Comparison of ENCODE assay signal across 8 cellular contexts in the genomic region with DNA sequence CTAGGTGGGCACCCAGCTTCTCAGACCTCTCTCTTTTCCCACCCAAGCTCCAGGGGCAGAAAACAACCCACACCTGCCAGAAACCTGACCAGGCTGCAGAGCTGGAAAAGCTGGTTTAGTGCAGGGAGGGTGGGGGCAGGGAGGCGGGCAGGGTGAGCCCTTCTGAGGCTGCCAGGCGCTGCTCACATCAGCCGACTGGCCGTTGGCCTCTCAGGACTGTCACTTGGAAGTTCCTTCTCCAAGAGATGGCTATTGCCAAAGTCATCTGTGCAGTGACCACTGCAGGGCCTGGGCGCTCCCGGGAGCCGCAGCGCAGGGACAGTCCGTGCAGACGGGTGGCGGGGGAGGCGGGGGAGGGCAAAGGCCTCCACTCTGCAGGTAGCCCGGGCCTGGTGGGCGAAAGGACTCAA.
A peak's percentile ranks its signal among the peaks of the same experiment; 100 is the strongest.
DNase-seq lines count a peak whose midpoint lies in the region; FAIRE-seq and TF ChIP-seq lines count a peak whose summit lies in the region.

No MANE protein-coding gene starts in this region.

- DNase-seq in COLO668 (lab: John Stamatoyannopoulos, UW; ENCODE audit: unreplicated experiment) = peak; percentile 80
- DNase-seq in NCI-H1417 treated with DMSO at 0.1 percent for 48 hours (lab: John Stamatoyannopoulos, UW) = peak; percentile 17
- DNase-seq in cerebellar cortex (ENCODE audit: low spot score) = peak; percentile 40
- DNase-seq in retina = no peak
- DNase-seq in stimulated activated CD8-positive, alpha-beta memory T cell treated with anti-CD3 and anti-CD28 coated beads, Interleukin-4, amount 100 ng/mL, for 48 hours = no peak
- no peak for DNase-seq in D721Med (ENCODE audit: insufficient read length, low spot score)

- peak overlapping the region; percentile 68 to 82 for H3K9ac ChIP-seq in liver (ENCODE audit: low read depth in 1 of 2, low read length in 2 of 2)

- H3K36me3 ChIP-seq in liver (ENCODE audit: control insufficient read depth in 4 of 4, insufficient read depth in 3 of 4, low read depth in 1 of 4, low read length in 3 of 4) (no peaks in the 10 kb centered on the region), thymus (ENCODE audit: control insufficient read depth, insufficient read depth) (no peaks in the 10 kb centered on the region)

- TF ChIP-seq RAD21 in liver (IDR thresholded peaks at IDR 0.05) = peak in 1 of 2 donors; percentile 13

- H3K9me3 ChIP-seq in liver (ENCODE audit: control insufficient read depth in 4 of 4, low read length in 3 of 4) = no peaks in the 10 kb centered on the region
- no peaks in the 10 kb centered on the region for H3K9me3 ChIP-seq in thymus (ENCODE audit: control insufficient read depth)

- TF ChIP-seq CTCF in liver (IDR thresholded peaks at IDR 0.05; ENCODE audit: low read depth, low read length, missing input control) = no peak
- no peak for TF ChIP-seq CTCF in D721Med (IDR thresholded peaks at IDR 0.05; ENCODE audit: insufficient read depth, missing control alignments)

- H3K27ac ChIP-seq in liver (ENCODE audit: low read depth in 1 of 2, low read length in 2 of 2) = peak overlapping the region; percentile 91 to 92
- peak overlapping the region; percentile 99 for H3K27ac ChIP-seq in thymus (ENCODE audit: low read depth)

- H3K27me3 ChIP-seq in liver (ENCODE audit: control insufficient read depth in 4 of 4, insufficient read depth in 4 of 4, low read length in 3 of 4) (no peaks in the 10 kb centered on the region), thymus (ENCODE audit: control insufficient read depth, insufficient read depth) (no peaks in the 10 kb centered on the region)

- WGBS in liver = 3% methylated on average over 14 of the region's 14 CpGs
- WGBS in thymus = 31% methylated on average over 14 of the region's 14 CpGs

- H3K4me1 ChIP-seq in liver (ENCODE audit: control insufficient read depth in 4 of 4, insufficient read depth in 4 of 4, low read length in 3 of 4) (peaks cover 2 to 7% (median 6%) of the 10 kb centered on the region in 4 donors), thymus (ENCODE audit: control insufficient read depth, insufficient read depth, low read length) (peaks cover 14% of the 10 kb centered on the region)

- peak overlapping the region; percentile 24 to 66 (median 53) for H3K4me3 ChIP-seq in liver (ENCODE audit: low read depth in 1 of 3, low read length in 3 of 3)
- peak overlapping the region; percentile 74 for H3K4me3 ChIP-seq in thymus (ENCODE audit: low read length)

- no peak for FAIRE-seq in D721Med (lab: Jason Lieb, UNC)

TF ChIP-seq in liver, 16 proteins besides CTCF, POLR2A, EP300 and RAD21:
- TF ChIP-seq FOXA1 (IDR thresholded peaks at IDR 0.05) = no peak
- peak in 1 of 2 donors; percentile 47 for TF ChIP-seq EGR1 (IDR thresholded peaks at IDR 0.05; ENCODE audit: low read depth in 2 of 2)
- TF ChIP-seq RXRA (IDR thresholded peaks at IDR 0.05) = no peak
- no peak for TF ChIP-seq NR2F2 (IDR thresholded peaks at IDR 0.05)
- peak; percentile 14 for TF ChIP-seq SP1 (IDR thresholded peaks at IDR 0.05)
- TF ChIP-seq TAF1 (conservative IDR thresholded peaks at IDR 0.05) = no peak
- no peak for TF ChIP-seq FOXA2 (IDR thresholded peaks at IDR 0.05)
- no peak for TF ChIP-seq YY1 (IDR thresholded peaks at IDR 0.05)
- TF ChIP-seq, protein P1, sequence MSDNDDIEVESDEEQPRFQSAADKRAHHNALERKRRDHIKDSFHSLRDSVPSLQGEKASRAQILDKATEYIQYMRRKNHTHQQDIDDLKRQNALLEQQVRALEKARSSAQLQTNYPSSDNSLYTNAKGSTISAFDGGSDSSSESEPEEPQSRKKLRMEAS (IDR thresholded peaks at IDR 0.05) = no peak
- peak in 1 of 2 donors; percentile 33 for TF ChIP-seq HNF4A (conservative IDR thresholded peaks at IDR 0.05)
- TF ChIP-seq, protein P2, sequence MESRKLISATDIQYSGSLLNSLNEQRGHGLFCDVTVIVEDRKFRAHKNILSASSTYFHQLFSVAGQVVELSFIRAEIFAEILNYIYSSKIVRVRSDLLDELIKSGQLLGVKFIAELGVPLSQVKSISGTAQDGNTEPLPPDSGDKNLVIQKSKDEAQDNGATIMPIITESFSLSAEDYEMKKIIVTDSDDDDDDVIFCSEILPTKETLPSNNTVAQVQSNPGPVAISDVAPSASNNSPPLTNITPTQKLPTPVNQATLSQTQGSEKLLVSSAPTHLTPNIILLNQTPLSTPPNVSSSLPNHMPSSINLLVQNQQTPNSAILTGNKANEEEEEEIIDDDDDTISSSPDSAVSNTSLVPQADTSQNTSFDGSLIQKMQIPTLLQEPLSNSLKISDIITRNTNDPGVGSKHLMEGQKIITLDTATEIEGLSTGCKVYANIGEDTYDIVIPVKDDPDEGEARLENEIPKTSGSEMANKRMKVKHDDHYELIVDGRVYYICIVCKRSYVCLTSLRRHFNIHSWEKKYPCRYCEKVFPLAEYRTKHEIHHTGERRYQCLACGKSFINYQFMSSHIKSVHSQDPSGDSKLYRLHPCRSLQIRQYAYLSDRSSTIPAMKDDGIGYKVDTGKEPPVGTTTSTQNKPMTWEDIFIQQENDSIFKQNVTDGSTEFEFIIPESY (IDR thresholded peaks at IDR 0.05) = no peak
- TF ChIP-seq, protein P3, sequence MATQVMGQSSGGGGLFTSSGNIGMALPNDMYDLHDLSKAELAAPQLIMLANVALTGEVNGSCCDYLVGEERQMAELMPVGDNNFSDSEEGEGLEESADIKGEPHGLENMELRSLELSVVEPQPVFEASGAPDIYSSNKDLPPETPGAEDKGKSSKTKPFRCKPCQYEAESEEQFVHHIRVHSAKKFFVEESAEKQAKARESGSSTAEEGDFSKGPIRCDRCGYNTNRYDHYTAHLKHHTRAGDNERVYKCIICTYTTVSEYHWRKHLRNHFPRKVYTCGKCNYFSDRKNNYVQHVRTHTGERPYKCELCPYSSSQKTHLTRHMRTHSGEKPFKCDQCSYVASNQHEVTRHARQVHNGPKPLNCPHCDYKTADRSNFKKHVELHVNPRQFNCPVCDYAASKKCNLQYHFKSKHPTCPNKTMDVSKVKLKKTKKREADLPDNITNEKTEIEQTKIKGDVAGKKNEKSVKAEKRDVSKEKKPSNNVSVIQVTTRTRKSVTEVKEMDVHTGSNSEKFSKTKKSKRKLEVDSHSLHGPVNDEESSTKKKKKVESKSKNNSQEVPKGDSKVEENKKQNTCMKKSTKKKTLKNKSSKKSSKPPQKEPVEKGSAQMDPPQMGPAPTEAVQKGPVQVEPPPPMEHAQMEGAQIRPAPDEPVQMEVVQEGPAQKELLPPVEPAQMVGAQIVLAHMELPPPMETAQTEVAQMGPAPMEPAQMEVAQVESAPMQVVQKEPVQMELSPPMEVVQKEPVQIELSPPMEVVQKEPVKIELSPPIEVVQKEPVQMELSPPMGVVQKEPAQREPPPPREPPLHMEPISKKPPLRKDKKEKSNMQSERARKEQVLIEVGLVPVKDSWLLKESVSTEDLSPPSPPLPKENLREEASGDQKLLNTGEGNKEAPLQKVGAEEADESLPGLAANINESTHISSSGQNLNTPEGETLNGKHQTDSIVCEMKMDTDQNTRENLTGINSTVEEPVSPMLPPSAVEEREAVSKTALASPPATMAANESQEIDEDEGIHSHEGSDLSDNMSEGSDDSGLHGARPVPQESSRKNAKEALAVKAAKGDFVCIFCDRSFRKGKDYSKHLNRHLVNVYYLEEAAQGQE (IDR thresholded peaks at IDR 0.05) = no peak
- TF ChIP-seq JUND (IDR thresholded peaks at IDR 0.05) = no peak
- TF ChIP-seq, protein P4, sequence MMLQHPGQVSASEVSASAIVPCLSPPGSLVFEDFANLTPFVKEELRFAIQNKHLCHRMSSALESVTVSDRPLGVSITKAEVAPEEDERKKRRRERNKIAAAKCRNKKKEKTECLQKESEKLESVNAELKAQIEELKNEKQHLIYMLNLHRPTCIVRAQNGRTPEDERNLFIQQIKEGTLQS (IDR thresholded peaks at IDR 0.05) = no peak
- no peak for TF ChIP-seq GABPA (IDR thresholded peaks at IDR 0.05 in 1 of 2, conservative IDR thresholded peaks at IDR 0.05 in 1 of 2)
- no peak for TF ChIP-seq HNF4G (IDR thresholded peaks at IDR 0.05)
TF ChIP-seq in liver: peak in this region for 3.

Comparison
In these comparisons a context has a peak if more than half of its experiments do, and no peak if none do; other contexts are left out.
1. DNase-seq: peak in COLO668 (single experiment), NCI-H1417 treated with DMSO at 0.1 percent for 48 hours (single experiment) and cerebellar cortex (single experiment); none in retina (single experiment), stimulated activated CD8-positive, alpha-beta memory T cell treated with anti-CD3 and anti-CD28 coated beads, Interleukin-4, amount 100 ng/mL, for 48 hours (single experiment) and D721Med (single experiment).